Comparison of ENCODE assay signal across 8 cellular contexts in genomic region chr12:100733817-100734593, GRCh38.
DNase-seq lines count a peak whose midpoint lies in the region; ATAC-seq and TF ChIP-seq lines count a peak whose summit lies in the region.

No MANE protein-coding gene starts in this region.

- no peak overlapping the region for H3K9ac ChIP-seq in SU-DHL-6 (ENCODE audit: low read length)

- TF ChIP-seq CTCF in Calu3 (IDR thresholded peaks at IDR 0.05; ENCODE audit: unreplicated experiment) (peak; percentile 24), LNCAP (IDR thresholded peaks at IDR 0.05) (peak; percentile 76), SU-DHL-6 (IDR thresholded peaks at IDR 0.05; ENCODE audit: insufficient read depth, low read length, poor library complexity, severe bottlenecking) (peak; percentile 33), GM20000 (IDR thresholded peaks at IDR 0.05; ENCODE audit: extremely low read depth, missing control alignments) (no peak)

- no peaks in the 10 kb centered on the region for H4K20me1 ChIP-seq in SU-DHL-6 (ENCODE audit: low read depth, low read length)

- H3K4me3 Mint-ChIP-seq in Calu3 (ENCODE audit: low read depth, unreplicated experiment) = no peak overlapping the region

- H2AFZ ChIP-seq in SU-DHL-6 (ENCODE audit: low read depth, low read length, severe bottlenecking) = no peak overlapping the region

- no peaks in the 10 kb centered on the region for H3K27me3 ChIP-seq in SU-DHL-6 (ENCODE audit: low read length)

- no peaks in the 10 kb centered on the region for H3K9me3 Mint-ChIP-seq in Calu3 (ENCODE audit: low read depth, unreplicated experiment)

- no peak overlapping the region for H3K4me2 ChIP-seq in SU-DHL-6 (ENCODE audit: low read depth, low read length, poor library complexity, severe bottlenecking)

- H3K4me1 Mint-ChIP-seq in Calu3 (ENCODE audit: low read depth, unreplicated experiment) = no peaks in the 10 kb centered on the region

- H3K36me3 ChIP-seq in SU-DHL-6 (ENCODE audit: low read length) = no peaks in the 10 kb centered on the region

- H3K9me2 ChIP-seq in SU-DHL-6 (replicated peaks; ENCODE audit: insufficient read depth, low read length) = no peaks in the 10 kb centered on the region

- H3K27me3 Mint-ChIP-seq in Calu3 (ENCODE audit: unreplicated experiment) = no peaks in the 10 kb centered on the region

- BruUV-seq in Calu3 (replicated peaks; lab: Mats Ljungman, UMichigan) = no TSS peak

- H3K4me3 ChIP-seq in SU-DHL-6 (ENCODE audit: insufficient read depth, low read length, poor library complexity, severe bottlenecking) = no peak overlapping the region

- no peak overlapping the region for H3K27ac Mint-ChIP-seq in Calu3 (ENCODE audit: unreplicated experiment)

- intact Hi-C loops in Calu3 (cut with micrococcal nuclease; ENCODE audit: unreplicated experiment) = loop anchor here (1.0 to 5.0 kb wide), 4 partner anchors 65 to 386 kb away; partner anchors contain the start of gene GAS2L3

- H3K79me2 ChIP-seq in SU-DHL-6 (ENCODE audit: insufficient read depth, low read length) = no peaks in the 10 kb centered on the region

- DNase-seq in Calu3 = peak; percentile 25
- peak; percentile 41 for DNase-seq in iris pigment epithelial cell (ENCODE audit: low read depth)
- no peak for DNase-seq in GM20000 (ENCODE audit: low spot score)
- no peak for DNase-seq in stimulated activated CD8-positive, alpha-beta memory T cell treated with anti-CD3 and anti-CD28 coated beads, Interleukin-4, amount 100 ng/mL, for 48 hours

- CTCF ChIA-PET in Calu3 (lab: Charles Lee) = interaction anchor here (0.8 kb wide), 1 partner anchor 47 kb away, joined by 3 read pairs; no protein-coding TSS in a partner anchor

- no peaks in the 10 kb centered on the region for H3F3A ChIP-seq in SU-DHL-6 (ENCODE audit: insufficient read depth)

- H3K27ac ChIP-seq in SU-DHL-6 (ENCODE audit: low read depth, low read length) = no peak overlapping the region

- no peaks in the 10 kb centered on the region for H3K36me3 Mint-ChIP-seq in Calu3 (ENCODE audit: insufficient read depth, unreplicated experiment)

- ATAC-seq in GM21367 (IDR thresholded peaks at IDR 0.05; ENCODE audit: unreplicated experiment) = peak; percentile 83
- no peak for ATAC-seq in GM19467 (IDR thresholded peaks at IDR 0.05; ENCODE audit: unreplicated experiment)

- no peaks in the 10 kb centered on the region for H3K9me3 ChIP-seq in SU-DHL-6 (ENCODE audit: insufficient read depth, low read length)

Comparison
In these comparisons a context has a peak if more than half of its experiments do, and no peak if none do; other contexts are left out.
1. DNase-seq: peak in Calu3 (single experiment) and iris pigment epithelial cell (single experiment); none in GM20000 (single experiment) and stimulated activated CD8-positive, alpha-beta memory T cell treated with anti-CD3 and anti-CD28 coated beads, Interleukin-4, amount 100 ng/mL, for 48 hours (single experiment).